ENCODE assay signal across 15 cellular contexts in genomic region chr17:493666-494065, GRCh38. TPM values are rescaled to one million over a fixed set of nuclear protein-coding genes. Genes with fewer than 3 reads are reported as not detected.
DNase-seq lines count a peak whose midpoint lies in the region; ATAC-seq and TF ChIP-seq lines count a peak whose summit lies in the region.
"Had no signal": no experiment of that assay in that cellular context is flagged by ENCODE, and none has a peak within 500 bp of the region (broad histone marks: within the 10 kb centered on the region; RNA-seq: fewer than 3 reads in every experiment).

No MANE protein-coding gene starts in this region.

- H4K20me1 ChIP-seq in BLaER1 treated with 17β-estradiol and CSF1 and Interleukin-3, amounts not matched to agents 10 nM and 100 nM, result peaks cover 0 to 12% (median 9%) of the 10 kb centered on the region in 11 experiments; a peak in 14 of 22 replicates

- peak overlapping the region; percentile 86 to 100 (median 97) for H3K4me2 ChIP-seq in BLaER1 treated with 17β-estradiol and CSF1 and Interleukin-3, amounts not matched to agents 10 nM and 100 nM

- peaks cover 0 to 8% (median 0%) of the 10 kb centered on the region in 11 experiments; a peak in 6 of 22 replicates for H3K36me3 ChIP-seq in BLaER1 treated with 17β-estradiol and CSF1 and Interleukin-3, amounts not matched to agents 10 nM and 100 nM
- H3K36me3 ChIP-seq in neutrophil, result no peaks in the 10 kb centered on the region
- H3K36me3 ChIP-seq in spleen, result no peaks in the 10 kb centered on the region
- H3K36me3 ChIP-seq in Peyer's patch, result no peaks in the 10 kb centered on the region

- peaks cover 75 to 88% (median 77%) of the 10 kb centered on the region in 10 experiments for H3K4me1 ChIP-seq in BLaER1 treated with 17β-estradiol and CSF1 and Interleukin-3, amounts not matched to agents 10 nM and 100 nM
- H3K4me1 ChIP-seq in neutrophil (ENCODE audit: control insufficient read depth in 1 of 2, insufficient read depth in 1 of 2, low read depth in 1 of 2, low read length in 1 of 2), result peaks cover 83 to 84% of the 10 kb centered on the region in 2 experiments
- H3K4me1 ChIP-seq in spleen, result peaks cover 0 to 73% (median 29%) of the 10 kb centered on the region in 6 donors
- peaks cover 0 to 19% (median 8%) of the 10 kb centered on the region in 4 donors for H3K4me1 ChIP-seq in Peyer's patch

- TF ChIP-seq CTCF in neutrophil (IDR thresholded peaks at IDR 0.05), result no peak
- no peak for TF ChIP-seq CTCF in spleen (IDR thresholded peaks at IDR 0.05 in 8 of 11, conservative IDR thresholded peaks at IDR 0.05 in 3 of 11)
- TF ChIP-seq CTCF in Peyer's patch (IDR thresholded peaks at IDR 0.05), result no peak

- intact Hi-C loops in spleen (cut with DNase I; ENCODE audit: low total_unique reads), result no loop called here

- H3K9ac ChIP-seq in BLaER1 treated with 17β-estradiol and CSF1 and Interleukin-3, amounts not matched to agents 10 nM and 100 nM, result peak overlapping the region in 10 of 11 experiments; percentile 56 to 97 (median 83); a peak in 14 of 22 replicates
- H3K9ac ChIP-seq: GM23248 had no signal

- DNase-seq in spleen (peak; percentile 51), Peyer's patch (no peak)
- DNase-seq: Calu3; CD4-positive, alpha-beta memory T cell; COR-L47; DMS153; DND-41; GM23248; H7; HCEC 1CT had no signal

- peaks cover 5 to 9% (median 7%) of the 10 kb centered on the region in 3 donors for H3K4me1 Mint-ChIP-seq in IgD-negative memory B cell

- 78 to 95% (median 92%) methylated on average over 7 to 8 of the region's 8 CpGs for WGBS in spleen, 5 donors

- peak overlapping the region in 1 of 4 donors; percentile 78 for H3K4me3 Mint-ChIP-seq in IgD-negative memory B cell

- peaks cover 0 to 1% (median 0%) of the 10 kb centered on the region in 3 donors for H3K9me3 Mint-ChIP-seq in IgD-negative memory B cell
- H3K9me3 Mint-ChIP-seq: CD4-positive, alpha-beta memory T cell had no signal

- H3K27me3 ChIP-seq in BLaER1 treated with 17β-estradiol and CSF1 and Interleukin-3, amounts not matched to agents 10 nM and 100 nM, result peaks cover 0 to 12% (median 0%) of the 10 kb centered on the region in 11 experiments; a peak in 4 of 22 replicates
- H3K27me3 ChIP-seq in neutrophil (no peaks in the 10 kb centered on the region), spleen (replicated peaks in 1 of 7) (peaks cover 0 to 33% (median 0%) of the 10 kb centered on the region in 7 donors), Peyer's patch (no peaks in the 10 kb centered on the region)

- TF ChIP-seq POLR2A in spleen (IDR thresholded peaks at IDR 0.05), result no peak
- TF ChIP-seq POLR2A in Peyer's patch (IDR thresholded peaks at IDR 0.05), result no peak

- H3K27ac Mint-ChIP-seq in IgD-negative memory B cell, result peak overlapping the region in 2 of 3 donors; percentile 71 to 73

- peak overlapping the region; percentile 70 to 96 (median 93); a peak in 21 of 22 replicates for H3K27ac ChIP-seq in BLaER1 treated with 17β-estradiol and CSF1 and Interleukin-3, amounts not matched to agents 10 nM and 100 nM
- H3K27ac ChIP-seq in neutrophil (peak overlapping the region; percentile 96), spleen (no peak overlapping the region), Peyer's patch (no peak overlapping the region)
- H3K27ac ChIP-seq: GM23248 had no signal

- 0 out of 20 replicates have a peak overlapping the region, but pooled peaks of 2 of the 10 experiments have one; percentile 15 to 49 for H3K4me3 ChIP-seq in BLaER1 treated with 17β-estradiol and CSF1 and Interleukin-3, amounts not matched to agents 10 nM and 100 nM
- H3K4me3 ChIP-seq in neutrophil (ENCODE audit: low read depth in 1 of 2, low read length in 1 of 2) (no peak overlapping the region), spleen (no peak overlapping the region), Peyer's patch (no peak overlapping the region)
- H3K4me3 ChIP-seq: GM23248 had no signal

- peaks cover 15% of the 10 kb centered on the region for H3K27me3 Mint-ChIP-seq in IgD-negative memory B cell

- no peaks in the 10 kb centered on the region for H3K36me3 Mint-ChIP-seq in IgD-negative memory B cell

- ATAC-seq in GM21737 (IDR thresholded peaks at IDR 0.05; ENCODE audit: unreplicated experiment) (no peak), HG03025 (IDR thresholded peaks at IDR 0.05; ENCODE audit: low FRiP score, unreplicated experiment) (no peak)

- H3K9me3 ChIP-seq in BLaER1 treated with 17β-estradiol and CSF1 and Interleukin-3, amounts not matched to agents 10 nM and 100 nM (replicated peaks in 1 of 11), result peaks cover 0 to 4% (median 0%) of the 10 kb centered on the region in 11 experiments; a peak in 4 of 22 replicates
- H3K9me3 ChIP-seq in neutrophil, result no peaks in the 10 kb centered on the region
- H3K9me3 ChIP-seq in spleen, result no peaks in the 10 kb centered on the region
- H3K9me3 ChIP-seq in Peyer's patch, result no peaks in the 10 kb centered on the region

RNA-seq across cellular contexts. Expression of gene RFLNB, which starts 47.9 kb away (rescaled TPM):
- 2.1 TPM for polyA plus RNA-seq in IgD-negative memory B cell
- total RNA-seq in spleen, result 10 to 100 TPM; 19.5 to 47.1 (median 29.6) TPM
- polyA plus RNA-seq in spleen, result 10 to 100 TPM in 1 of 3 donors, 1 to 10 TPM in 2; 3.0 to 11.8 (median 4.1) TPM
- 10 to 100 TPM in 1 of 4 donors, 1 to 10 TPM in 3; 3.6 to 19.8 (median 6.2) TPM for total RNA-seq in Peyer's patch

Comparison
In these comparisons a context has a peak if more than half of its experiments do, and no peak if none do; other contexts are left out.
1. H3K27ac ChIP-seq: peak in BLaER1 treated with 17β-estradiol and CSF1 and Interleukin-3, amounts not matched to agents 10 nM and 100 nM (11 of 11) and neutrophil (single experiment); none in spleen (0 of 8) and Peyer's patch (0 of 4).